Comparison of ENCODE assay signal across 9 cellular contexts in the genomic region with DNA sequence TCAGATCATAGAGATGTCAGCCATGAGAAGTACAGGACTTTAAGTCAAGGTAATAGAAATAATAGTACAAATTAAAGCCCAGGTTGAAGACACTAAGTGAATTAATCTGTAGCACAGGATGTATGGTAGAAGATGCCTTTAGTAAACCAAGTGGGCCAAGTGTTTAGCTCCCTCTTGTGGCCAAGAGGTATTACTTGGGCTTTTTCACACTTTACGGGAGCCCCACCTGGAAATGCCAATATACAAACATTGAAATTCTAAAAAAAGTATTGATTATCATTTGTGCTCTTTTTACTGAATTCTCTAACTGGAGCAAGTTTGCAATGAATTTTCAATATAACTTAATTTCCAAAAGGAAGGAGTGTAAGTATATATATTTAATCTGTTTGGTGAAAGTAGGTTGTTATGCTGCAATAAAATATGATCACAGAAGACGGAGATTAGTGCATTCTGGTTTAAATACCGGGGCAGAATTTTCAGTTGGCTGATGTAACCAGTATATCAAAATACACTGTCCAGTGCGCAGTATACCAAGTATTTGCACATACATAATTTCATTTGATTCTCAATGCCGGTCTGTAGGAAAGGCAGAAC.
DNase-seq lines count a peak whose midpoint lies in the region; ATAC-seq and TF ChIP-seq lines count a peak whose summit lies in the region.
"Had no signal": no experiment of that assay in that cellular context is flagged by ENCODE, and none has a peak within 500 bp of the region (broad histone marks: within the 10 kb centered on the region; RNA-seq: fewer than 3 reads in every experiment).

No MANE protein-coding gene starts in this region.

- no peak overlapping the region for H3K4me3 Mint-ChIP-seq in Calu3 (ENCODE audit: low read depth, unreplicated experiment)
- no peak overlapping the region for H3K4me3 Mint-ChIP-seq in activated CD4-positive, alpha-beta T cell treated with anti-CD3 and anti-CD28 coated beads, Interleukin-2, amount 10 ng/mL, durations not matched to agents 24 days and 14 days

- no peaks in the 10 kb centered on the region for H3K36me3 ChIP-seq in psoas muscle (ENCODE audit: insufficient read depth in 1 of 2, low read depth in 1 of 2)

- no peak overlapping the region for H3K27ac Mint-ChIP-seq in Calu3 (ENCODE audit: unreplicated experiment)
- H3K27ac Mint-ChIP-seq in activated CD4-positive, alpha-beta T cell treated with anti-CD3 and anti-CD28 coated beads, Interleukin-2, amount 10 ng/mL, durations not matched to agents 24 days and 14 days: no peak overlapping the region

- H3K4me1 Mint-ChIP-seq in Calu3 (ENCODE audit: low read depth, unreplicated experiment): peaks cover 21% of the 10 kb centered on the region
- H3K4me1 Mint-ChIP-seq in activated CD4-positive, alpha-beta T cell treated with anti-CD3 and anti-CD28 coated beads, Interleukin-2, amount 10 ng/mL, durations not matched to agents 24 days and 14 days: peaks cover 26% of the 10 kb centered on the region

- H3K36me3 Mint-ChIP-seq in Calu3 (ENCODE audit: insufficient read depth, unreplicated experiment): no peaks in the 10 kb centered on the region
- H3K36me3 Mint-ChIP-seq in activated CD4-positive, alpha-beta T cell treated with anti-CD3 and anti-CD28 coated beads, Interleukin-2, amount 10 ng/mL, durations not matched to agents 24 days and 14 days (ENCODE audit: low read depth): peaks cover 18% of the 10 kb centered on the region

- intact Hi-C loops in Calu3 (cut with micrococcal nuclease; ENCODE audit: unreplicated experiment): loop anchor here (2.0 to 5.0 kb wide), 4 partner anchors 82 to 424 kb away; a partner anchor contains a TSS
- intact Hi-C loops in activated CD4-positive, alpha-beta T cell treated with anti-CD3 and anti-CD28 coated beads, Interleukin-2, amount 10 ng/mL, durations not matched to agents 24 days and 14 days (cut with micrococcal nuclease): loop anchor here (1.0 to 2.0 kb wide), 3 partner anchors 83 to 426 kb away; a partner anchor contains a TSS
- intact Hi-C loops in psoas muscle (cut with DNase I): no loop called here

- no peaks in the 10 kb centered on the region for H3K9me3 Mint-ChIP-seq in Calu3 (ENCODE audit: low read depth, unreplicated experiment)
- no peaks in the 10 kb centered on the region for H3K9me3 Mint-ChIP-seq in activated CD4-positive, alpha-beta T cell treated with anti-CD3 and anti-CD28 coated beads, Interleukin-2, amount 10 ng/mL, durations not matched to agents 24 days and 14 days

- H3K27ac ChIP-seq in psoas muscle: no peak overlapping the region
- H3K27ac ChIP-seq: epithelial cell of prostate had no signal

- peak; percentile 20 for DNase-seq in Calu3
- peak; percentile 61 for DNase-seq in NCI-H2171 treated with DMSO at 0.1 percent for 48 hours (lab: John Stamatoyannopoulos, UW)
- peak; percentile 81 for DNase-seq in activated CD4-positive, alpha-beta T cell treated with anti-CD3 and anti-CD28 coated beads, Interleukin-2, amount 10 ng/mL, durations not matched to agents 24 days and 14 days
- DNase-seq in foreskin fibroblast: peak; percentile 1 to 57
- no peak for DNase-seq in psoas muscle

- ATAC-seq in GM18858 (IDR thresholded peaks at IDR 0.05; ENCODE audit: unreplicated experiment) (peak; percentile 91), HG02981 (IDR thresholded peaks at IDR 0.05; ENCODE audit: unreplicated experiment) (peak; percentile 90), psoas muscle (no peak), GM18873 (IDR thresholded peaks at IDR 0.05; ENCODE audit: low FRiP score, unreplicated experiment) (no peak)

- H3K27me3 ChIP-seq in psoas muscle (ENCODE audit: insufficient read depth in 3 of 3, low read length in 2 of 3): no peaks in the 10 kb centered on the region

- H3K4me1 ChIP-seq in psoas muscle: no peaks in the 10 kb centered on the region

- no peak overlapping the region for H3K4me3 ChIP-seq in foreskin fibroblast (ENCODE audit: low read depth in 1 of 2, low read length in 2 of 2)
- no peak overlapping the region for H3K4me3 ChIP-seq in psoas muscle

- TF ChIP-seq CTCF in Calu3 (IDR thresholded peaks at IDR 0.05; ENCODE audit: unreplicated experiment) (peak; percentile 66), foreskin fibroblast (IDR thresholded peaks at IDR 0.05; ENCODE audit: low read depth, low read length) (peak; percentile 77), psoas muscle (IDR thresholded peaks at IDR 0.05) (peak; percentile 60)

- no peaks in the 10 kb centered on the region for H3K27me3 Mint-ChIP-seq in Calu3 (ENCODE audit: unreplicated experiment)
- H3K27me3 Mint-ChIP-seq in activated CD4-positive, alpha-beta T cell treated with anti-CD3 and anti-CD28 coated beads, Interleukin-2, amount 10 ng/mL, durations not matched to agents 24 days and 14 days: no peaks in the 10 kb centered on the region

- H3K9me3 ChIP-seq in psoas muscle: no peaks in the 10 kb centered on the region

- no TSS peak for BruUV-seq in Calu3 (replicated peaks; lab: Mats Ljungman, UMichigan)

- WGBS in psoas muscle, 3 donors: 62 to 66% (median 65%) methylated on average over 5 of the region's 5 CpGs

- CTCF ChIA-PET in Calu3 (lab: Charles Lee): interaction anchor here (0.9 kb wide), 1 partner anchor 70 kb away, joined by 3 read pairs; no protein-coding TSS in a partner anchor

Comparison
In these comparisons a context has a peak if more than half of its experiments do, and no peak if none do; other contexts are left out.
1. DNase-seq: peak in Calu3 (single experiment), NCI-H2171 treated with DMSO at 0.1 percent for 48 hours (single experiment), activated CD4-positive, alpha-beta T cell treated with anti-CD3 and anti-CD28 coated beads, Interleukin-2, amount 10 ng/mL, durations not matched to agents 24 days and 14 days (single experiment) and foreskin fibroblast (2 of 2); none in psoas muscle (0 of 2).
2. ATAC-seq: peak in GM18858 (single experiment) and HG02981 (single experiment); none in psoas muscle (0 of 4) and GM18873 (single experiment).
3. intact Hi-C loops: an anchor here in Calu3 (2.0 to 5.0 kb wide) and activated CD4-positive, alpha-beta T cell treated with anti-CD3 and anti-CD28 coated beads, Interleukin-2, amount 10 ng/mL, durations not matched to agents 24 days and 14 days (1.0 to 2.0 kb wide); none called in psoas muscle.
4. Peak in every context shown above with its lines, with median percentiles within 50 percentile points of each other: CTCF ChIP-seq.